ENCODE assay signal across 16 cellular contexts in genomic region chrX:37921758-37922157, GRCh38.
DNase-seq lines count a peak whose midpoint lies in the region; ATAC-seq and TF ChIP-seq lines count a peak whose summit lies in the region.
"Had no signal": no experiment of that assay in that cellular context is flagged by ENCODE, and none has a peak within 500 bp of the region (broad histone marks: within the 10 kb centered on the region; RNA-seq: fewer than 3 reads in every experiment).

No MANE protein-coding gene starts in this region.

- H3K27ac Mint-ChIP-seq in activated T-helper 17 cell treated with anti-CD3 and anti-CD28 coated beads, Interleukin-2, amount 50 U/mL, for 72 hours = no peak overlapping the region
- no peak overlapping the region for H3K27ac Mint-ChIP-seq in CD4-positive, alpha-beta T cell
- H3K27ac Mint-ChIP-seq: activated naive CD8-positive, alpha-beta T cell treated with anti-CD3 and anti-CD28 coated beads, Interleukin-2, amount 50 U/mL, for 24 hours had no signal

- H3K4me3 Mint-ChIP-seq in activated T-helper 17 cell treated with anti-CD3 and anti-CD28 coated beads, Interleukin-2, amount 50 U/mL, for 72 hours = no peak overlapping the region
- H3K4me3 Mint-ChIP-seq in CD4-positive, alpha-beta T cell = no peak overlapping the region
- H3K4me3 Mint-ChIP-seq: activated naive CD8-positive, alpha-beta T cell treated with anti-CD3 and anti-CD28 coated beads, Interleukin-2, amount 50 U/mL, for 24 hours had no signal

- no peak for TF ChIP-seq CTCF in HFF-Myc (IDR thresholded peaks at IDR 0.05; ENCODE audit: low read depth, low read length, missing control alignments)
- TF ChIP-seq CTCF in fibroblast of pulmonary artery (IDR thresholded peaks at IDR 0.05; ENCODE audit: low read length, missing control alignments) = no peak
- no peak for TF ChIP-seq CTCF in CD4-positive, alpha-beta T cell (IDR thresholded peaks at IDR 0.05)

- peak; percentile 42 for ATAC-seq in activated T-helper 17 cell treated with anti-CD3 and anti-CD28 coated beads, Interleukin-2, amount 50 U/mL, for 72 hours (replicated peaks)
- ATAC-seq in CD4-positive, alpha-beta T cell (ENCODE audit: poor library complexity) = no peak
- ATAC-seq in GM21447 (IDR thresholded peaks at IDR 0.05; ENCODE audit: unreplicated experiment) = no peak
- ATAC-seq: activated naive CD8-positive, alpha-beta T cell treated with anti-CD3 and anti-CD28 coated beads, Interleukin-2, amount 50 U/mL, for 24 hours had no signal

- peaks cover 3% of the 10 kb centered on the region for H3K27me3 Mint-ChIP-seq in activated T-helper 17 cell treated with anti-CD3 and anti-CD28 coated beads, Interleukin-2, amount 50 U/mL, for 72 hours
- H3K27me3 Mint-ChIP-seq in CD4-positive, alpha-beta T cell = peaks cover 10% of the 10 kb centered on the region

- intact Hi-C loops in CD4-positive, alpha-beta T cell (cut with DNase I, micrococcal nuclease) = no loop called here

- H3K27ac ChIP-seq in CD4-positive, alpha-beta T cell (ENCODE audit: low read depth, low read length) = no peak overlapping the region
- no peak overlapping the region for H3K27ac ChIP-seq in effector memory CD4-positive, alpha-beta T cell (ENCODE audit: insufficient read depth, low read length, poor library complexity, severe bottlenecking)
- H3K27ac ChIP-seq: dorsolateral prefrontal cortex, tibial artery had no signal

- no peaks in the 10 kb centered on the region for H3K36me3 ChIP-seq in effector memory CD4-positive, alpha-beta T cell (ENCODE audit: control insufficient read depth, insufficient read depth, low read length)
- H3K36me3 ChIP-seq: tibial artery had no signal

- POLR2A ChIA-PET in CD4-positive, alpha-beta T cell (lab: Charles Lee) = no interaction called here

- H3K4me3 ChIP-seq in HFF-Myc (replicated peaks; ENCODE audit: low read depth, low read length) (no peak overlapping the region), fibroblast of pulmonary artery (replicated peaks; ENCODE audit: low read depth, low read length) (no peak overlapping the region)
- H3K4me3 ChIP-seq in effector memory CD4-positive, alpha-beta T cell (ENCODE audit: insufficient read depth, low read depth, low read length, poor library complexity, severe bottlenecking) = no peak overlapping the region
- H3K4me3 ChIP-seq: dorsolateral prefrontal cortex, tibial artery had no signal

- peaks cover 3% of the 10 kb centered on the region for H3K4me1 Mint-ChIP-seq in activated T-helper 17 cell treated with anti-CD3 and anti-CD28 coated beads, Interleukin-2, amount 50 U/mL, for 72 hours
- H3K4me1 Mint-ChIP-seq in CD4-positive, alpha-beta T cell (ENCODE audit: low read depth) = no peaks in the 10 kb centered on the region
- H3K4me1 Mint-ChIP-seq: activated naive CD8-positive, alpha-beta T cell treated with anti-CD3 and anti-CD28 coated beads, Interleukin-2, amount 50 U/mL, for 24 hours had no signal

- no peaks in the 10 kb centered on the region for H3K4me1 ChIP-seq in effector memory CD4-positive, alpha-beta T cell (ENCODE audit: control insufficient read depth, insufficient read depth, low read length, poor library complexity, severe bottlenecking)
- H3K4me1 ChIP-seq: tibial artery had no signal

- no peaks in the 10 kb centered on the region for H3K27me3 ChIP-seq in CD4-positive, alpha-beta T cell (ENCODE audit: control insufficient read depth, insufficient read depth, low read length)
- H3K27me3 ChIP-seq in effector memory CD4-positive, alpha-beta T cell (replicated peaks; ENCODE audit: control insufficient read depth, insufficient read depth, low read length, poor library complexity, severe bottlenecking) = no peaks in the 10 kb centered on the region
- H3K27me3 ChIP-seq: tibial artery had no signal

- DNase-seq in AG08395 (ENCODE audit: low spot score) (peak; percentile 17), HFF-Myc (ENCODE audit: extremely low read depth, low read depth) (peak; percentile 19), fibroblast of pulmonary artery (ENCODE audit: low read depth) (peak; percentile 39), HuH-7.5 (ENCODE audit: low spot score) (no peak)
- no peak for DNase-seq in CD4-positive, alpha-beta T cell
- DNase-seq in effector memory CD4-positive, alpha-beta T cell = no peak
- DNase-seq: activated CD4-positive, alpha-beta T cell treated with anti-CD3 and anti-CD28 coated beads for 1 hour; activated naive CD8-positive, alpha-beta T cell treated with anti-CD3 and anti-CD28 coated beads, Interleukin-2, amount 50 U/mL, for 24 hours; activated T-cell treated with anti-CD3 and anti-CD28 coated beads for 4 hours; DND-41; dorsolateral prefrontal cortex; NCI-H2171 treated with DMSO at 0.1 percent for 48 hours; T-helper 1 cell; tibial artery had no signal

- H3K36me3 Mint-ChIP-seq in activated T-helper 17 cell treated with anti-CD3 and anti-CD28 coated beads, Interleukin-2, amount 50 U/mL, for 72 hours (ENCODE audit: low read depth) = no peaks in the 10 kb centered on the region
- no peaks in the 10 kb centered on the region for H3K36me3 Mint-ChIP-seq in CD4-positive, alpha-beta T cell (ENCODE audit: low read depth)

- no peaks in the 10 kb centered on the region for H3K9me3 Mint-ChIP-seq in activated T-helper 17 cell treated with anti-CD3 and anti-CD28 coated beads, Interleukin-2, amount 50 U/mL, for 72 hours
- H3K9me3 Mint-ChIP-seq in CD4-positive, alpha-beta T cell = no peaks in the 10 kb centered on the region

- CTCF ChIA-PET in CD4-positive, alpha-beta T cell (lab: Charles Lee) = no interaction called here

- peaks cover 6% of the 10 kb centered on the region for H3K9me3 ChIP-seq in CD4-positive, alpha-beta T cell (ENCODE audit: control insufficient read depth, low read length)
- H3K9me3 ChIP-seq in effector memory CD4-positive, alpha-beta T cell (ENCODE audit: control insufficient read depth, low read length) = no peaks in the 10 kb centered on the region

Comparison
In these comparisons a context has a peak if more than half of its experiments do, and no peak if none do; other contexts are left out.
1. DNase-seq: peak in AG08395 (single experiment), HFF-Myc (single experiment) and fibroblast of pulmonary artery (single experiment); none in CD4-positive, alpha-beta T cell (0 of 10), HuH-7.5 (single experiment) and effector memory CD4-positive, alpha-beta T cell (0 of 3).